8 cellular contexts compared by ENCODE assay signal in genomic region chr19:35044317-35045117, GRCh38. TPM values are rescaled to one million over a fixed set of nuclear protein-coding genes. Genes with fewer than 3 reads are reported as not detected.
DNase-seq lines count a peak whose midpoint lies in the region; ATAC-seq and TF ChIP-seq lines count a peak whose summit lies in the region.

No MANE protein-coding gene starts in this region.

- H3K9me3 ChIP-seq in endodermal cell (ENCODE audit: control insufficient read depth, low read length), result no peaks in the 10 kb centered on the region
- H3K9me3 ChIP-seq in testis, result no peaks in the 10 kb centered on the region

- H3K27ac ChIP-seq in endodermal cell (ENCODE audit: low read depth, low read length), result no peak overlapping the region
- H3K27ac ChIP-seq in testis, result no peak overlapping the region

- no peak overlapping the region for H3K9ac ChIP-seq in endodermal cell (ENCODE audit: extremely low read depth, low read length, poor library complexity, severe bottlenecking)

- H3K4me1 Mint-ChIP-seq in endodermal cell, result peaks cover 35% of the 10 kb centered on the region
- H3K4me1 Mint-ChIP-seq in natural killer cell, result peaks cover 15 to 29% of the 10 kb centered on the region in 2 donors

- intact Hi-C loops in natural killer cell (cut with micrococcal nuclease) (loop anchor here (1.0 kb wide), 1 partner anchor 71 kb away; no protein-coding TSS in a partner anchor), testis (cut with DNase I; ENCODE audit: low total_unique reads) (no loop called here)

- TF ChIP-seq CTCF in endodermal cell (conservative IDR thresholded peaks at IDR 0.05) (peak; percentile 100), natural killer cell (IDR thresholded peaks at IDR 0.05) (peak; percentile 98), testis (IDR thresholded peaks at IDR 0.05) (peak; percentile 83 to 99 (median 93))

- no peaks in the 10 kb centered on the region for H3K4me1 ChIP-seq in endodermal cell (ENCODE audit: control insufficient read depth, insufficient read depth, low read length)
- peaks cover 24% of the 10 kb centered on the region for H3K4me1 ChIP-seq in testis

- WGBS in endodermal cell (ENCODE audit: insufficient coverage in 1 of 2, insufficient read length in 1 of 2), 2 experiments, result 70 to 71% methylated on average over 7 to 9 of the region's 9 CpGs
- WGBS in testis, 2 donors, result 70 to 72% methylated on average over 9 of the region's 9 CpGs

- H3K36me3 ChIP-seq in endodermal cell (ENCODE audit: control insufficient read depth, insufficient read depth, low read length), result no peaks in the 10 kb centered on the region
- no peaks in the 10 kb centered on the region for H3K36me3 ChIP-seq in testis (ENCODE audit: low read depth, missing control alignments)

- no peak overlapping the region for H3K4me3 ChIP-seq in endodermal cell (ENCODE audit: low read length)
- no peak overlapping the region for H3K4me3 ChIP-seq in testis

- TF ChIP-seq POLR2A in testis (IDR thresholded peaks at IDR 0.05), result no peak

- ATAC-seq in natural killer cell, result peak in 2 of 3 donors; percentile 40 to 41
- ATAC-seq in GM18520 (IDR thresholded peaks at IDR 0.05; ENCODE audit: unreplicated experiment), result no peak

- H3K36me3 Mint-ChIP-seq in endodermal cell (ENCODE audit: low read depth) (peaks cover 5% of the 10 kb centered on the region), natural killer cell (no peaks in the 10 kb centered on the region)

- peak; percentile 42 for DNase-seq in NCI-H2171 treated with DMSO at 0.1 percent for 48 hours (lab: John Stamatoyannopoulos, UW)
- DNase-seq in NCI-H2171 (lab: John Stamatoyannopoulos, UW), result no peak
- peak; percentile 3 for DNase-seq in NCI-H146 treated with DMSO at 0.1 percent for 48 hours (lab: John Stamatoyannopoulos, UW; ENCODE audit: unreplicated experiment)
- peak; percentile 85 for DNase-seq in activated CD8-positive, alpha-beta memory T cell treated with anti-CD3 and anti-CD28 coated beads for 24 hours
- DNase-seq in endodermal cell, result peak; percentile 93
- peak; percentile 54 for DNase-seq in natural killer cell
- DNase-seq in testis, result peak; percentile 78

- no peaks in the 10 kb centered on the region for H3K9me3 Mint-ChIP-seq in endodermal cell
- H3K9me3 Mint-ChIP-seq in natural killer cell, result no peaks in the 10 kb centered on the region

- no peaks in the 10 kb centered on the region for H3K27me3 ChIP-seq in endodermal cell (ENCODE audit: control insufficient read depth, insufficient read depth, low read length, poor library complexity, severe bottlenecking)
- H3K27me3 ChIP-seq in testis, result no peaks in the 10 kb centered on the region

- H3K27ac Mint-ChIP-seq in endodermal cell (peak overlapping the region; percentile 33), natural killer cell (peak overlapping the region in 1 of 2 donors; percentile 53)

- H3K4me3 Mint-ChIP-seq in endodermal cell, result no peak overlapping the region
- H3K4me3 Mint-ChIP-seq in natural killer cell, result peak overlapping the region; percentile 49

- H3K27me3 Mint-ChIP-seq in endodermal cell (ENCODE audit: insufficient read depth) (no peaks in the 10 kb centered on the region), natural killer cell (ENCODE audit: low read depth in 2 of 2) (peaks cover 15 to 29% of the 10 kb centered on the region in 2 donors)

RNA-seq across cellular contexts. Expression of gene HPN, which starts 3.0 kb away (rescaled TPM):
- total RNA-seq in endodermal cell (10 to 100 TPM; 29.0 to 49.6 TPM), natural killer cell (not detected), testis (1 to 10 TPM in 1 of 2 donors, under 1 TPM in 1; 0.79 to 1.7 TPM)
- 2.7 TPM for polyA plus RNA-seq in endodermal cell (2013, experiment 1 of 2)
- 2.8 TPM for polyA plus RNA-seq in endodermal cell (2013, experiment 2 of 2)
- 8.2 TPM for polyA plus RNA-seq in testis (ENCODE audit: insufficient read depth, low read depth, low replicate concordance)

RNA-seq across cellular contexts. Expression of gene SCN1B, which starts 14.2 kb away (rescaled TPM):
- total RNA-seq in endodermal cell (1 to 10 TPM; 1.4 to 1.5 TPM), natural killer cell (1 to 10 TPM in 2 of 3 donors, under 1 TPM in 1; 0.94 to 1.5 (median 1.1) TPM), testis (1 to 10 TPM; 3.5 to 6.6 TPM)
- 1.7 TPM for polyA plus RNA-seq in endodermal cell (2013, experiment 1 of 2)
- 2.5 TPM for polyA plus RNA-seq in endodermal cell (2013, experiment 2 of 2)
- polyA plus RNA-seq in testis (ENCODE audit: insufficient read depth, low read depth, low replicate concordance), result 7.5 TPM

RNA-seq across cellular contexts. Expression of gene GRAMD1A, which starts 44.4 kb away (rescaled TPM):
- 100 to 1,000 TPM; 115 to 137 TPM for total RNA-seq in endodermal cell
- 101 TPM for polyA plus RNA-seq in endodermal cell (2013, experiment 1 of 2)
- 87.3 TPM for polyA plus RNA-seq in endodermal cell (2013, experiment 2 of 2)
- total RNA-seq in natural killer cell, result 10 to 100 TPM; 57.6 to 80.3 (median 66.6) TPM
- total RNA-seq in testis, result 10 to 100 TPM; 92.4 to 99.3 TPM
- 62.8 TPM for polyA plus RNA-seq in testis (ENCODE audit: insufficient read depth, low read depth, low replicate concordance)

Comparison
In these comparisons a context has a peak if more than half of its experiments do, and no peak if none do; other contexts are left out.
1. RNA of gene HPN, which starts 3.0 kb away (total RNA-seq): 29.0 to 49.6 TPM in endodermal cell; 0.79 to 1.7 TPM in testis and not detected in natural killer cell; every median in the first group is over 10 times any median in the second.
2. Peak in every context shown above with its lines, with median percentiles within 50 percentile points of each other: CTCF ChIP-seq.